ENCODE assay signal across 1 cellular context in genomic region chr12:121430821-121431415, GRCh38.
TF ChIP-seq lines count a peak whose summit lies in the region.

No MANE protein-coding gene starts in this region.

TF ChIP-seq in K562, 482 proteins besides CTCF, POLR2A, EP300 and RAD21:
- TF ChIP-seq YBX1 (IDR thresholded peaks at IDR 0.05), result no peak
- no peak for TF ChIP-seq BCOR (IDR thresholded peaks at IDR 0.05)
- TF ChIP-seq NONO (IDR thresholded peaks at IDR 0.05; ENCODE audit: low read depth in 2 of 2, low read length in 1 of 2), result no peak
- TF ChIP-seq ARNT (IDR thresholded peaks at IDR 0.05), result no peak
- no peak for TF ChIP-seq ELK3 (CRISPR knock-in tag; IDR thresholded peaks at IDR 0.05)
- no peak for TF ChIP-seq SP2 (IDR thresholded peaks at IDR 0.05; ENCODE audit: extremely low read depth, low read depth, low read length, poor library complexity, severe bottlenecking)
- no peak for TF ChIP-seq RBBP5 (IDR thresholded peaks at IDR 0.05; ENCODE audit: borderline replicate concordance, insufficient read depth, low read length, poor library complexity, severe bottlenecking)
- no peak for TF ChIP-seq ZNF740 (CRISPR knock-in tag; IDR thresholded peaks at IDR 0.05)
- TF ChIP-seq ZNF740 (tag; IDR thresholded peaks at IDR 0.05), result no peak
- TF ChIP-seq SMAD4 (CRISPR knock-in tag; conservative IDR thresholded peaks at IDR 0.05), result no peak
- TF ChIP-seq RBM25 (IDR thresholded peaks at IDR 0.05; ENCODE audit: low read depth, low read length, severe bottlenecking), result no peak
- TF ChIP-seq KDM1A (IDR thresholded peaks at IDR 0.05), result no peak
